In genomic region chr10:129607607-129608006, GRCh38 we compare ENCODE assay signal across 27 cellular contexts.
"Had no signal": no experiment of that assay in that cellular context is flagged by ENCODE, and none has a peak within 500 bp of the region (broad histone marks: within the 10 kb centered on the region; RNA-seq: fewer than 3 reads in every experiment).

No MANE protein-coding gene starts in this region.

- H3K4me3 ChIP-seq: left lung, lower lobe of right lung, pancreas, prostate gland, sigmoid colon, spleen, testis, thyroid gland, transverse colon, upper lobe of left lung, vagina had no signal

- DNase-seq: hippocampal formation; kidney; left colon; left lung; lower lobe of right lung; mammary epithelial cell; mesenchymal stem cell; naive thymus-derived CD8-positive, alpha-beta T cell; nucleus accumbens; pancreas; posterior cingulate gyrus; retina; right cardiac atrium; sigmoid colon; small intestine; spleen; stimulated activated CD4-positive, alpha-beta T cell treated with anti-CD3 and anti-CD28 coated beads, Interleukin-4, amount 100 ng/mL, for 4 hours; stimulated activated CD8-positive, alpha-beta memory T cell treated with anti-CD3 and anti-CD28 coated beads, Interleukin-4, amount 100 ng/mL, for 48 hours; stimulated activated naive CD4-positive, alpha-beta T cell treated with Interleukin-2 at 50 U/mL for 16 hours; stimulated activated naive CD8-positive, alpha-beta T cell treated with anti-CD3 and anti-CD28 coated beads, Interleukin-15, amount 100 ng/mL, for 72 hours; testis; transverse colon had no signal

- H3K36me3 ChIP-seq: left lung, lower lobe of right lung, pancreas, prostate gland, sigmoid colon, thyroid gland, transverse colon, upper lobe of left lung, vagina had no signal

- H3K9me3 ChIP-seq: left lung, lower lobe of right lung, pancreas, prostate gland, sigmoid colon, spleen, testis, thyroid gland, transverse colon, upper lobe of left lung, vagina had no signal

- H3K27me3 ChIP-seq: left lung, pancreas, sigmoid colon, spleen, testis, thyroid gland, transverse colon, upper lobe of left lung, vagina had no signal

- H3K27ac ChIP-seq: left lung, lower lobe of right lung, pancreas, prostate gland, sigmoid colon, spleen, testis, thyroid gland, transverse colon, vagina had no signal

- H3K4me1 ChIP-seq: left lung, lower lobe of right lung, prostate gland, sigmoid colon, testis, transverse colon, vagina had no signal

- ATAC-seq: left colon; naive thymus-derived CD8-positive, alpha-beta T cell; pancreas; right cardiac atrium; stimulated activated memory B cell treated with anti-CD40 and anti-IgM and Interleukin-4, amounts not matched to agents 10 μg/mL and 1 μg/mL and 100 μg/mL, for 72 hours; stimulated activated naive CD8-positive, alpha-beta T cell treated with anti-CD3 and anti-CD28 coated beads, Interleukin-15, amount 100 ng/mL, for 72 hours had no signal

- FAIRE-seq: kidney, pancreas, small intestine had no signal
